16 cellular contexts compared by ENCODE assay signal in the genomic region with DNA sequence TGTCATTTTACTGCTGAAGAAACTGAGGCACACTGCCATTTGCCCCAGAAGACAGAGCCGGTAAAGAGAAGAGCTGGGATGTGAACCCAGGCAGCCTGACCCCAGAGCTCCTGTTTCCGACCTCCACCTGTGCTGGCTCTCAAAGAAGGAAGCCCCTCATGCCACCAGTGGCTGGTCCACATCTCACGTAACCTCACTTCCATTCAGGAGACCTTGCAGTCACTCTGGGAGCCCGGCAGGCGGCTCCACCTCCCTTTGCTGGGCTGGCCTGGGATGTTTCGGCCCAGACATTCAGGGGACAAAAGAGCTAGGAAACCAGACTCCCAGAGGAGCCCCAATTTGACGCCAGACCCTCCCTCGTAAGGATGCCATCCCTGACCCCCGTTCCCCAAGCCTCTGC. TPM values are rescaled to one million over a fixed set of nuclear protein-coding genes. Genes with fewer than 3 reads are reported as not detected.
DNase-seq lines count a peak whose midpoint lies in the region; ATAC-seq, FAIRE-seq and TF ChIP-seq lines count a peak whose summit lies in the region.
"Had no signal": no experiment of that assay in that cellular context is flagged by ENCODE, and none has a peak within 500 bp of the region (broad histone marks: within the 10 kb centered on the region; RNA-seq: fewer than 3 reads in every experiment).

No MANE protein-coding gene starts in this region.

- TF ChIP-seq CTCF in mammary epithelial cell (conservative IDR thresholded peaks at IDR 0.05 in 1 of 2, IDR thresholded peaks at IDR 0.05 in 1 of 2; ENCODE audit: extremely low read depth in 1 of 2, insufficient read depth in 1 of 2, low read depth in 1 of 2, low read length in 2 of 2) (peak; percentile 26 to 43), breast epithelium (IDR thresholded peaks at IDR 0.05) (no peak), astrocyte (IDR thresholded peaks at IDR 0.05; ENCODE audit: insufficient read depth, low read depth, low read length) (no peak), kidney epithelial cell (IDR thresholded peaks at IDR 0.05; ENCODE audit: insufficient read depth, low read length, poor library complexity, severe bottlenecking) (peak; percentile 25), upper lobe of right lung (IDR thresholded peaks at IDR 0.05) (peak; percentile 27), H9 (conservative IDR thresholded peaks at IDR 0.05) (no peak; the same call in 1 of the 3 replicates)

- no peak overlapping the region for H4K5ac ChIP-seq in H9 (ENCODE audit: insufficient read length, low read depth, low read length)

- no peak overlapping the region for H3K56ac ChIP-seq in H9 (ENCODE audit: insufficient read length, low read depth, low read length)

- H3K4me1 Mint-ChIP-seq in astrocyte (ENCODE audit: low read depth, unreplicated experiment) (peaks cover 3% of the 10 kb centered on the region), H9 (peaks cover 8 to 13% of the 10 kb centered on the region in 2 experiments)

- H3K27me3 ChIP-seq in mammary epithelial cell (ENCODE audit: insufficient read depth, low read length) (no peaks in the 10 kb centered on the region), breast epithelium (no peaks in the 10 kb centered on the region), astrocyte (ENCODE audit: insufficient read depth, low read length) (no peaks in the 10 kb centered on the region), kidney epithelial cell (ENCODE audit: control insufficient read depth, insufficient read depth, low read length) (no peaks in the 10 kb centered on the region), upper lobe of right lung (no peaks in the 10 kb centered on the region), H9 (ENCODE audit: insufficient read depth, low read length) (no peaks in the 10 kb centered on the region)

- peaks cover 6% of the 10 kb centered on the region for H3K23me2 ChIP-seq in H9 (ENCODE audit: insufficient read length, low read depth, low read length, poor library complexity, severe bottlenecking)

- no peak overlapping the region for H3T11ph ChIP-seq in H9 (ENCODE audit: low read length)

- intact Hi-C loops in mammary epithelial cell (cut with micrococcal nuclease), result loop anchor here (10.0 kb wide), 1 partner anchor 321 kb away; the partner anchor contains the start of gene MEAK7
- intact Hi-C loops in breast epithelium (cut with DNase I; ENCODE audit: low total_unique reads), result loop anchor here (10.0 kb wide), 1 partner anchor 99 kb away; no protein-coding TSS in a partner anchor
- intact Hi-C loops in upper lobe of right lung (cut with DNase I), result loop anchor here (10.0 kb wide), 1 partner anchor 99 kb away; no protein-coding TSS in a partner anchor
- intact Hi-C loops in left colon (cut with DNase I, micrococcal nuclease), result loop anchor here in 1 of 2 donors (10.0 kb wide), 1 partner anchor 99 kb away; no protein-coding TSS in a partner anchor

- peaks cover 6% of the 10 kb centered on the region for H3K79me1 ChIP-seq in H9 (ENCODE audit: insufficient read depth, low read depth, low read length, poor library complexity, severe bottlenecking)

- H3K4me3 Mint-ChIP-seq in astrocyte (ENCODE audit: unreplicated experiment), result no peak overlapping the region
- H3K4me3 Mint-ChIP-seq in H9, result no peak overlapping the region; a peak in 1 of 5 replicates

- ATAC-seq in upper lobe of right lung (no peak), left colon (no peak)
- ATAC-seq: activated T-cell treated with anti-CD3 and anti-CD28 coated beads, Interleukin-2, amount 50 U/mL, for 72 hours had no signal

- no peak overlapping the region for H3K4ac ChIP-seq in H9 (ENCODE audit: low read depth, low read length)

- no TSS peak for BruUV-seq in mammary epithelial cell (replicated peaks; lab: Mats Ljungman, UMichigan)

- no peak overlapping the region for H2AK5ac ChIP-seq in H9 (ENCODE audit: insufficient read length, low read length)

- no peak overlapping the region for H3K18ac ChIP-seq in H9 (ENCODE audit: insufficient read length, low read depth, low read length)

- in situ Hi-C loops in mammary epithelial cell (cut with MboI; ENCODE audit: low sequenced_read_pairs in 2 of 2), result loop anchor here in 1 of 2 donors (25.0 kb wide), 1 partner anchor 247 kb away; no protein-coding TSS in a partner anchor

- CTCF ChIA-PET in mammary epithelial cell (lab: Charles Lee; ENCODE audit: low non-redundant PET), result no interaction called here

- H3K4me1 ChIP-seq in mammary epithelial cell (ENCODE audit: insufficient read depth, low read length), result peaks cover 3% of the 10 kb centered on the region
- H3K4me1 ChIP-seq in breast epithelium, result peaks cover 0 to 5% of the 10 kb centered on the region in 2 donors
- peaks cover 5% of the 10 kb centered on the region for H3K4me1 ChIP-seq in astrocyte (ENCODE audit: insufficient read depth, low read length)
- H3K4me1 ChIP-seq in upper lobe of right lung, result peaks cover 22% of the 10 kb centered on the region
- no peaks in the 10 kb centered on the region for H3K4me1 ChIP-seq in H9 (ENCODE audit: insufficient read depth, low read length)

- H3K79me2 ChIP-seq in mammary epithelial cell (ENCODE audit: insufficient read depth, low read length) (peaks cover 36% of the 10 kb centered on the region), astrocyte (ENCODE audit: insufficient read depth, low read length) (peaks cover 43% of the 10 kb centered on the region), H9 (ENCODE audit: insufficient read depth, low read length) (peaks cover 9% of the 10 kb centered on the region; the same call in 1 of the 2 replicates)

- H2BK20ac ChIP-seq in H9 (ENCODE audit: low read depth, low read length, poor library complexity, severe bottlenecking), result no peak overlapping the region

- peaks cover 9% of the 10 kb centered on the region for H3K36me3 Mint-ChIP-seq in astrocyte (ENCODE audit: low read depth, unreplicated experiment)
- H3K36me3 Mint-ChIP-seq in H9 (ENCODE audit: insufficient read depth in 1 of 3, low read depth in 3 of 3), result peaks cover 14 to 50% (median 46%) of the 10 kb centered on the region in 3 experiments; a peak in 6 of 7 replicates

- no peak overlapping the region for H2AFZ ChIP-seq in mammary epithelial cell (ENCODE audit: low read depth, low read length)
- H2AFZ ChIP-seq in astrocyte (ENCODE audit: low read depth, low read length), result no peak overlapping the region
- H2AFZ ChIP-seq in H9 (ENCODE audit: low read length), result no peak overlapping the region

- H3K9ac ChIP-seq in mammary epithelial cell (ENCODE audit: insufficient read depth, low read length), result no peak overlapping the region
- H3K9ac ChIP-seq in astrocyte (ENCODE audit: low read length), result no peak overlapping the region
- no peak overlapping the region for H3K9ac ChIP-seq in H9 (ENCODE audit: extremely low read depth, insufficient read length, low read length)

- H3K9me3 ChIP-seq in mammary epithelial cell (replicated peaks; ENCODE audit: insufficient read depth, low read length) (no peaks in the 10 kb centered on the region), breast epithelium (no peaks in the 10 kb centered on the region), astrocyte (ENCODE audit: insufficient read depth, low read depth, low read length) (no peaks in the 10 kb centered on the region), upper lobe of right lung (no peaks in the 10 kb centered on the region), H9 (ENCODE audit: control insufficient read depth, low read depth, low read length) (no peaks in the 10 kb centered on the region)

- H2BK5ac ChIP-seq in H9 (ENCODE audit: insufficient read length, low read length), result no peak overlapping the region

- H2BK120ac ChIP-seq in H9 (ENCODE audit: low read depth, low read length, poor library complexity, severe bottlenecking), result no peak overlapping the region

- H3K27me3 Mint-ChIP-seq in astrocyte (ENCODE audit: low read depth, unreplicated experiment) (no peaks in the 10 kb centered on the region), H9 (ENCODE audit: low read depth) (peaks cover 2% of the 10 kb centered on the region; the same call in 1 of the 2 replicates)
- H3K27me3 Mint-ChIP-seq: central memory CD8-positive, alpha-beta T cell had no signal

- no peak overlapping the region for H4K8ac ChIP-seq in H9 (replicated peaks; ENCODE audit: insufficient read length, low read depth, low read length)

- no peak overlapping the region for H3K14ac ChIP-seq in H9 (ENCODE audit: insufficient read depth, low read length)

- H3K9me3 Mint-ChIP-seq in astrocyte (ENCODE audit: unreplicated experiment), result no peaks in the 10 kb centered on the region
- no peaks in the 10 kb centered on the region for H3K9me3 Mint-ChIP-seq in H9
- H3K9me3 Mint-ChIP-seq: activated T-cell treated with anti-CD3 and anti-CD28 coated beads, Interleukin-2, amount 50 U/mL, for 72 hours; central memory CD8-positive, alpha-beta T cell had no signal

- no peaks in the 10 kb centered on the region for H4K20me1 ChIP-seq in mammary epithelial cell (ENCODE audit: insufficient read depth, low read length)
- peaks cover 28% of the 10 kb centered on the region for H4K20me1 ChIP-seq in astrocyte (ENCODE audit: insufficient read depth, low read length)
- H4K20me1 ChIP-seq in H9 (ENCODE audit: control insufficient read depth, insufficient read depth, insufficient read length), result no peaks in the 10 kb centered on the region

- H3K27ac Mint-ChIP-seq in astrocyte (ENCODE audit: unreplicated experiment) (peak overlapping the region; percentile 26), H9 (no peak overlapping the region)
- H3K27ac Mint-ChIP-seq: activated T-cell treated with anti-CD3 and anti-CD28 coated beads, Interleukin-2, amount 50 U/mL, for 72 hours had no signal

- dilution Hi-C loops in mammary epithelial cell (cut with HindIII; ENCODE audit: low sequenced_read_pairs), result no loop called here

- no peak for DNase-seq in mammary epithelial cell
- DNase-seq in breast epithelium (ENCODE audit: low spot score in 2 of 2), result no peak
- no peak for DNase-seq in astrocyte (ENCODE audit: low read depth)
- DNase-seq in kidney epithelial cell (ENCODE audit: low read depth), result no peak
- no peak for DNase-seq in upper lobe of right lung
- no peak for DNase-seq in HUDEP-2 (lab: John Stamatoyannopoulos, UW; ENCODE audit: unreplicated experiment in 76 of 76)
- DNase-seq in left colon, result no peak
- no peak for DNase-seq in H9
- DNase-seq: activated CD4-positive, alpha-beta T cell treated with anti-CD3 and anti-CD28 coated beads for 1 hour; activated T-cell treated with anti-CD3 and anti-CD28 coated beads, Interleukin-2, amount 50 U/mL, for 72 hours; GDM1 had no signal

- FAIRE-seq in astrocyte (lab: Jason Lieb, UNC), result no peak
- FAIRE-seq: keratinocyte, urothelium cell line had no signal

- no peak overlapping the region for H2BK12ac ChIP-seq in H9 (ENCODE audit: insufficient read length, low read depth, low read length)

- H3K4me3 ChIP-seq in mammary epithelial cell (replicated peaks in 1 of 3; ENCODE audit: insufficient read depth in 1 of 3, low read depth in 2 of 3, low read length in 3 of 3), result no peak overlapping the region
- H3K4me3 ChIP-seq in breast epithelium, result no peak overlapping the region
- H3K4me3 ChIP-seq in astrocyte (ENCODE audit: insufficient read depth, low read depth, low read length), result no peak overlapping the region
- no peak overlapping the region for H3K4me3 ChIP-seq in kidney epithelial cell (ENCODE audit: low read depth, low read length)
- H3K4me3 ChIP-seq in upper lobe of right lung, result no peak overlapping the region
- H3K4me3 ChIP-seq: smooth muscle cell had no signal

- no peak overlapping the region for H3K23ac ChIP-seq in H9 (ENCODE audit: insufficient read length, low read depth, low read length)

- no peak for TF ChIP-seq POLR2A in breast epithelium (IDR thresholded peaks at IDR 0.05)

- WGBS in mammary epithelial cell (ENCODE audit: low coverage, missing lambda C conversion rate), result 80% methylated on average over 9 of the region's 9 CpGs
- no CpG with 5 or more reads among the region's 9 CpGs for WGBS in H9 (ENCODE audit: extremely low coverage, insufficient read length, low lambda C conversion rate)

- no peak overlapping the region for H3K4me2 ChIP-seq in mammary epithelial cell (ENCODE audit: insufficient read depth, low read depth, low read length)
- no peak overlapping the region for H3K4me2 ChIP-seq in astrocyte (ENCODE audit: low read length)
- H3K4me2 ChIP-seq in H9 (ENCODE audit: insufficient read depth, insufficient read length, low read length), result no peak overlapping the region
- H3K4me2 ChIP-seq: smooth muscle cell had no signal

- H4K91ac ChIP-seq in H9 (ENCODE audit: insufficient read length, low read depth, low read length), result no peak overlapping the region

- H3K27ac ChIP-seq in mammary epithelial cell (ENCODE audit: insufficient read depth, low read depth, low read length) (no peak overlapping the region), breast epithelium (no peak overlapping the region), astrocyte (ENCODE audit: low read depth, low read length) (no peak overlapping the region), upper lobe of right lung (peak overlapping the region; percentile 63), H9 (ENCODE audit: insufficient read length, low read depth, low read length) (no peak overlapping the region)

- H3K36me3 ChIP-seq in mammary epithelial cell (ENCODE audit: insufficient read depth, low read length) (peaks cover 2% of the 10 kb centered on the region), breast epithelium (no peaks in the 10 kb centered on the region), astrocyte (ENCODE audit: insufficient read depth, low read length) (peaks cover 3% of the 10 kb centered on the region), kidney epithelial cell (ENCODE audit: control insufficient read depth, insufficient read depth, low read length) (peaks cover 2% of the 10 kb centered on the region), upper lobe of right lung (peaks cover 49% of the 10 kb centered on the region)

- H2BK15ac ChIP-seq in H9 (ENCODE audit: low read depth, low read length), result no peak overlapping the region

RNA-seq across cellular contexts. Expression of gene TAF1C, which starts 2.9 kb away (rescaled TPM):
- 10 to 100 TPM; 15.3 to 30.1 TPM for total RNA-seq in mammary epithelial cell
- 19.6 TPM for polyA plus RNA-seq in mammary epithelial cell
- 26.0 TPM for polyA minus RNA-seq in mammary epithelial cell
- 10 to 100 TPM; 29.5 to 52.7 (median 39.0) TPM for total RNA-seq in breast epithelium
- total RNA-seq in astrocyte, result 30.4 and 34.1 TPM in 2 replicates
- 23.9 and 34.6 TPM in 2 replicates for total RNA-seq in kidney epithelial cell
- total RNA-seq in upper lobe of right lung, result 80.2 TPM
- total RNA-seq in left colon, result 10 to 100 TPM; 33.1 to 36.8 TPM
- total RNA-seq in H9 (2021), result 78.6 and 81.3 TPM in 2 replicates

RNA-seq across cellular contexts. Expression of gene ADAD2, which starts 7.0 kb away (rescaled TPM):
- total RNA-seq in mammary epithelial cell, result under 1 TPM in 1 of 2 donors, not detected in 1; 0.17 TPM
- polyA plus RNA-seq in mammary epithelial cell, result not detected
- polyA minus RNA-seq in mammary epithelial cell, result not detected
- total RNA-seq in breast epithelium, result under 1 TPM in 2 of 3 donors, not detected in 1; 0.15 to 0.96 TPM
- not detected in 2 replicates for total RNA-seq in astrocyte
- not detected in 2 replicates for total RNA-seq in kidney epithelial cell
- total RNA-seq in upper lobe of right lung, result 0.52 TPM
- under 1 TPM in 1 of 2 donors, not detected in 1; 0.14 TPM for total RNA-seq in left colon
- total RNA-seq in H9 (2021), result 0.99 and 1.0 TPM in 2 replicates
- total RNA-seq: smooth muscle cell had no signal
- polyA plus RNA-seq: keratinocyte, neural cell, smooth muscle cell had no signal

RNA-seq across cellular contexts. Expression of gene DNAAF1, which starts 38.8 kb away (rescaled TPM):
- total RNA-seq in mammary epithelial cell, result under 1 TPM; 0.16 to 0.17 TPM
- not detected for polyA plus RNA-seq in mammary epithelial cell
- not detected for polyA minus RNA-seq in mammary epithelial cell
- total RNA-seq in breast epithelium, result 1 to 10 TPM in 2 of 3 donors, not detected in 1; 1.2 to 9.5 TPM
- 0.30 and 0.38 TPM in 2 replicates for total RNA-seq in astrocyte
- total RNA-seq in kidney epithelial cell, result not detected in 2 replicates
- 0.49 TPM for total RNA-seq in upper lobe of right lung
- total RNA-seq in left colon, result under 1 TPM; 0.09 to 0.34 TPM
- 0.15 TPM in 1 of 2 replicates, not detected in the other for total RNA-seq in H9 (2021)
- polyA plus RNA-seq: smooth muscle cell had no signal

RNA-seq across cellular contexts. Expression of gene HSDL1, which starts 38.9 kb away (rescaled TPM):
- total RNA-seq in mammary epithelial cell (10 to 100 TPM; 14.5 to 15.5 TPM), breast epithelium (10 to 100 TPM; 17.0 to 25.8 (median 21.0) TPM), astrocyte (26.5 and 29.2 TPM in 2 replicates), kidney epithelial cell (35.8 and 37.9 TPM in 2 replicates), upper lobe of right lung (31.0 TPM), left colon (10 to 100 TPM; 11.5 to 13.2 TPM), H9 (2021) (34.2 and 38.2 TPM in 2 replicates)
- polyA plus RNA-seq in mammary epithelial cell, result 10.5 TPM
- 28.5 TPM for polyA minus RNA-seq in mammary epithelial cell

RNA-seq across cellular contexts. Expression of gene KCNG4, which starts 55.9 kb away (rescaled TPM):
- total RNA-seq in mammary epithelial cell (not detected), breast epithelium (not detected), astrocyte (not detected in 2 replicates), kidney epithelial cell (not detected in 2 replicates), upper lobe of right lung (not detected), left colon (not detected), H9 (2021) (not detected in 2 replicates)
- not detected for polyA plus RNA-seq in mammary epithelial cell
- polyA minus RNA-seq in mammary epithelial cell, result not detected
- total RNA-seq: activated T-cell treated with anti-CD3 and anti-CD28 coated beads, Interleukin-2, amount 50 U/mL, for 72 hours; smooth muscle cell had no signal
- polyA plus RNA-seq: keratinocyte, neural cell, smooth muscle cell had no signal

Comparison
In these comparisons a context has a peak if more than half of its experiments do, and no peak if none do; other contexts are left out.
1. CTCF ChIP-seq: peak in mammary epithelial cell (2 of 2), kidney epithelial cell (single experiment) and upper lobe of right lung (single experiment); none in breast epithelium (0 of 3), astrocyte (single experiment) and H9 (single experiment).